8 cellular contexts compared by ENCODE assay signal in genomic region chr3:53255775-53256703, GRCh38. TPM values are rescaled to one million over a fixed set of nuclear protein-coding genes. Genes with fewer than 3 reads are reported as not detected.
DNase-seq lines count a peak whose midpoint lies in the region; ATAC-seq and TF ChIP-seq lines count a peak whose summit lies in the region.

Gene TKT, minus strand, starts transcription at chr3:53256022. Its CDS starts 80 bp downstream, at chr3:53255942.

- H3K36me3 ChIP-seq in muscle layer of duodenum (ENCODE audit: control insufficient read depth in 1 of 2, insufficient read depth in 2 of 2, low read length in 2 of 2), result no peaks in the 10 kb centered on the region

- peak within 1 kb of the TSS; percentile 73 for H3K27ac ChIP-seq in muscle layer of duodenum (ENCODE audit: low read length)

- no peaks in the 10 kb centered on the region for H3K27me3 Mint-ChIP-seq in activated T-cell treated with anti-CD3 and anti-CD28 coated beads, Interleukin-2, amount 50 U/mL, for 24 hours

- ATAC-seq in GM19455 (IDR thresholded peaks at IDR 0.05; ENCODE audit: unreplicated experiment), result peak; percentile 57
- ATAC-seq in esophagus mucosa, result peak; percentile 86

- no peaks in the 10 kb centered on the region for H3K9me3 ChIP-seq in muscle layer of duodenum (ENCODE audit: control insufficient read depth in 1 of 2, low read length in 2 of 2)

- H3K4me1 Mint-ChIP-seq in activated T-cell treated with anti-CD3 and anti-CD28 coated beads, Interleukin-2, amount 50 U/mL, for 24 hours (ENCODE audit: low read depth), result peaks cover 36% of the 10 kb centered on the region

- H3K36me3 Mint-ChIP-seq in activated T-cell treated with anti-CD3 and anti-CD28 coated beads, Interleukin-2, amount 50 U/mL, for 24 hours (ENCODE audit: low read depth), result peaks cover 42% of the 10 kb centered on the region

- DNase-seq in CMK (ENCODE audit: low read depth) (peak; percentile 85), HPDE6-E6E7 (ENCODE audit: extremely low spot score) (peak; percentile 51)
- peak; percentile 86 for DNase-seq in activated T-cell treated with anti-CD3 and anti-CD28 coated beads, Interleukin-2, amount 50 U/mL, for 24 hours
- DNase-seq in stimulated activated CD8-positive, alpha-beta memory T cell treated with anti-CD3 and anti-CD28 coated beads, Interleukin-7, amount 100 ng/mL, for 24 hours (ENCODE audit: low read depth), result peak; percentile 56

- peaks cover 9 to 49% of the 10 kb centered on the region in 2 donors for H3K4me1 ChIP-seq in muscle layer of duodenum (ENCODE audit: control insufficient read depth in 1 of 2, insufficient read depth in 2 of 2, low read length in 2 of 2)

- no peaks in the 10 kb centered on the region for H3K9me3 Mint-ChIP-seq in activated T-cell treated with anti-CD3 and anti-CD28 coated beads, Interleukin-2, amount 50 U/mL, for 24 hours

- no peaks in the 10 kb centered on the region for H3K27me3 ChIP-seq in muscle layer of duodenum (ENCODE audit: low read depth, low read length)

- H3K4me3 Mint-ChIP-seq in activated T-cell treated with anti-CD3 and anti-CD28 coated beads, Interleukin-2, amount 50 U/mL, for 24 hours, result peak within 1 kb of the TSS; percentile 93

- H3K27ac Mint-ChIP-seq in activated T-cell treated with anti-CD3 and anti-CD28 coated beads, Interleukin-2, amount 50 U/mL, for 24 hours, result peak within 1 kb of the TSS; percentile 91

- H3K4me3 ChIP-seq in muscle layer of duodenum (ENCODE audit: low read depth in 1 of 2, low read length in 2 of 2), result peak within 1 kb of the TSS; percentile 91 to 98

TF ChIP-seq in PFSK-1, 5 proteins besides CTCF, POLR2A, EP300 and RAD21:
- TF ChIP-seq REST (IDR thresholded peaks at IDR 0.05; ENCODE audit: insufficient read depth in 1 of 2, low read depth in 2 of 2, low read length in 2 of 2), result peak; percentile 75 to 87
- TF ChIP-seq FOXP2 (optimal IDR thresholded peaks at IDR 0.05; ENCODE audit: borderline replicate concordance, extremely low read depth, extremely low read length, insufficient read depth), result no peak
- peak; percentile 57; the same call in 1 of the 2 replicates for TF ChIP-seq TAF1 (IDR thresholded peaks at IDR 0.05; ENCODE audit: borderline replicate concordance, insufficient read depth, low read length)
- TF ChIP-seq SIN3A (IDR thresholded peaks at IDR 0.05; ENCODE audit: borderline replicate concordance, insufficient read depth, low read length), result 0 out of 2 replicates have a peak, but pooled peaks have one; percentile 34
- TF ChIP-seq POLR2AphosphoS5 (IDR thresholded peaks at IDR 0.05; ENCODE audit: low read depth, low read length), result peak; percentile 85

RNA-seq across cellular contexts. Expression of gene TKT, which starts in this region (rescaled TPM):
- polyA plus RNA-seq in PFSK-1 (2012; ENCODE audit: insufficient read length, low read depth), result 559 TPM
- 379 TPM for total RNA-seq in esophagus mucosa

Comparison
In these comparisons a context has a peak if more than half of its experiments do, and no peak if none do; other contexts are left out.
1. Peak in every context shown above with its lines: DNase-seq, ATAC-seq, H3K4me3 ChIP-seq and H3K27ac ChIP-seq.